29 cellular contexts compared by ENCODE assay signal in genomic region chr7:129797224-129797789, GRCh38.
DNase-seq lines count a peak whose midpoint lies in the region; ATAC-seq and TF ChIP-seq lines count a peak whose summit lies in the region.
"Had no signal": no experiment of that assay in that cellular context is flagged by ENCODE, and none has a peak within 500 bp of the region (broad histone marks: within the 10 kb centered on the region; RNA-seq: fewer than 3 reads in every experiment).

No MANE protein-coding gene starts in this region.

- CTCF ChIA-PET in activated CD8-positive, alpha-beta T cell treated with anti-CD3 and anti-CD28 coated beads for 36 hours (lab: Charles Lee): no interaction called here

- ATAC-seq in natural killer cell treated with Interleukin-12 subunit alpha and Interleukin-12 subunit beta and Interleukin-15 and Interleukin-18, amount 100 ng/mL, for 72 hours: no peak
- no peak for ATAC-seq in natural killer cell
- no peak for ATAC-seq in aorta (ENCODE audit: low FRiP score)
- no peak for ATAC-seq in activated CD8-positive, alpha-beta T cell treated with anti-CD3 and anti-CD28 coated beads for 36 hours
- ATAC-seq: A549; PC-3; stimulated activated memory B cell treated with anti-CD40 and anti-IgM and Interleukin-4, amounts not matched to agents 10 μg/mL and 1 μg/mL and 100 μg/mL, for 72 hours had no signal

- POLR2A ChIA-PET in activated CD8-positive, alpha-beta T cell treated with anti-CD3 and anti-CD28 coated beads for 36 hours (lab: Charles Lee): no interaction called here

- H3K27ac ChIP-seq in SJCRH30 (no peak overlapping the region), aorta (ENCODE audit: low read depth in 1 of 2, low read length in 2 of 2) (no peak overlapping the region)
- H3K27ac ChIP-seq: A549, breast epithelium, HL-60, left ventricle myocardium inferior, transverse colon had no signal

- H3K27me3 Mint-ChIP-seq in natural killer cell treated with Interleukin-12 subunit alpha and Interleukin-12 subunit beta and Interleukin-15 and Interleukin-18, amount 100 ng/mL, for 72 hours: peaks cover 0 to 4% of the 10 kb centered on the region in 2 donors
- H3K27me3 Mint-ChIP-seq in natural killer cell (ENCODE audit: low read depth in 2 of 2): peaks cover 0 to 5% of the 10 kb centered on the region in 2 donors
- H3K27me3 Mint-ChIP-seq in activated CD8-positive, alpha-beta T cell treated with anti-CD3 and anti-CD28 coated beads for 36 hours: no peaks in the 10 kb centered on the region

- H3K36me3 ChIP-seq in SJCRH30: no peaks in the 10 kb centered on the region
- no peaks in the 10 kb centered on the region for H3K36me3 ChIP-seq in aorta (ENCODE audit: control insufficient read depth in 1 of 2, insufficient read depth in 2 of 2, low read length in 1 of 2)
- H3K36me3 ChIP-seq: breast epithelium, left ventricle myocardium inferior, transverse colon had no signal

- no peak overlapping the region for H3K27ac Mint-ChIP-seq in natural killer cell treated with Interleukin-12 subunit alpha and Interleukin-12 subunit beta and Interleukin-15 and Interleukin-18, amount 100 ng/mL, for 72 hours
- H3K27ac Mint-ChIP-seq in natural killer cell: no peak overlapping the region
- no peak overlapping the region for H3K27ac Mint-ChIP-seq in activated CD8-positive, alpha-beta T cell treated with anti-CD3 and anti-CD28 coated beads for 36 hours
- H3K27ac Mint-ChIP-seq: activated naive CD4-positive, alpha-beta T cell treated with anti-CD3 and anti-CD28 coated beads, Interleukin-2, amount 50 U/mL, for 24 hours; activated T-helper 2 cell treated with anti-CD3 and anti-CD28 coated beads, Interferon-gamma antibody, Interleukin-2, Interleukin-4, amounts not matched to agents 10 μg/mL and 5 μg/mL and 100 μg/mL, durations not matched to agents 14 hours and 24 hours and 36 hours; CD4-positive, CD25-positive, alpha-beta regulatory T cell; stimulated activated memory B cell treated with anti-CD40 and anti-IgM and Interleukin-4, amounts not matched to agents 10 μg/mL and 1 μg/mL and 100 μg/mL, for 72 hours had no signal

- no peak overlapping the region for H3K4me3 Mint-ChIP-seq in natural killer cell treated with Interleukin-12 subunit alpha and Interleukin-12 subunit beta and Interleukin-15 and Interleukin-18, amount 100 ng/mL, for 72 hours
- H3K4me3 Mint-ChIP-seq in natural killer cell: no peak overlapping the region
- no peak overlapping the region for H3K4me3 Mint-ChIP-seq in activated CD8-positive, alpha-beta T cell treated with anti-CD3 and anti-CD28 coated beads for 36 hours
- H3K4me3 Mint-ChIP-seq: activated naive CD4-positive, alpha-beta T cell treated with anti-CD3 and anti-CD28 coated beads, Interleukin-2, amount 50 U/mL, for 24 hours; CD4-positive, CD25-positive, alpha-beta regulatory T cell; stimulated activated memory B cell treated with anti-CD40 and anti-IgM and Interleukin-4, amounts not matched to agents 10 μg/mL and 1 μg/mL and 100 μg/mL, for 72 hours had no signal

- H3K36me3 Mint-ChIP-seq in natural killer cell treated with Interleukin-12 subunit alpha and Interleukin-12 subunit beta and Interleukin-15 and Interleukin-18, amount 100 ng/mL, for 72 hours: no peaks in the 10 kb centered on the region
- no peaks in the 10 kb centered on the region for H3K36me3 Mint-ChIP-seq in natural killer cell
- no peaks in the 10 kb centered on the region for H3K36me3 Mint-ChIP-seq in activated CD8-positive, alpha-beta T cell treated with anti-CD3 and anti-CD28 coated beads for 36 hours (ENCODE audit: low read depth)
- H3K36me3 Mint-ChIP-seq: activated naive CD4-positive, alpha-beta T cell treated with anti-CD3 and anti-CD28 coated beads, Interleukin-2, amount 50 U/mL, for 24 hours; CD4-positive, CD25-positive, alpha-beta regulatory T cell; stimulated activated memory B cell treated with anti-CD40 and anti-IgM and Interleukin-4, amounts not matched to agents 10 μg/mL and 1 μg/mL and 100 μg/mL, for 72 hours had no signal

- 60 to 69% methylated on average over 7 of the region's 7 CpGs for WGBS in aorta, 2 donors

- H3K9me3 ChIP-seq in SJCRH30 (replicated peaks) (no peaks in the 10 kb centered on the region), aorta (ENCODE audit: control insufficient read depth, low read length) (no peaks in the 10 kb centered on the region)
- H3K9me3 ChIP-seq: A549, breast epithelium, left ventricle myocardium inferior, transverse colon had no signal

- no peaks in the 10 kb centered on the region for H3K4me1 Mint-ChIP-seq in natural killer cell treated with Interleukin-12 subunit alpha and Interleukin-12 subunit beta and Interleukin-15 and Interleukin-18, amount 100 ng/mL, for 72 hours (ENCODE audit: low read depth in 2 of 2)
- H3K4me1 Mint-ChIP-seq in natural killer cell: no peaks in the 10 kb centered on the region
- H3K4me1 Mint-ChIP-seq in activated CD8-positive, alpha-beta T cell treated with anti-CD3 and anti-CD28 coated beads for 36 hours (ENCODE audit: low read depth): no peaks in the 10 kb centered on the region
- H3K4me1 Mint-ChIP-seq: activated naive CD4-positive, alpha-beta T cell treated with anti-CD3 and anti-CD28 coated beads, Interleukin-2, amount 50 U/mL, for 24 hours; CD4-positive, CD25-positive, alpha-beta regulatory T cell; stimulated activated memory B cell treated with anti-CD40 and anti-IgM and Interleukin-4, amounts not matched to agents 10 μg/mL and 1 μg/mL and 100 μg/mL, for 72 hours had no signal

- H3K27me3 ChIP-seq in SJCRH30 (no peaks in the 10 kb centered on the region), aorta (ENCODE audit: control insufficient read depth in 1 of 2, insufficient read depth in 2 of 2, low read length in 1 of 2) (no peaks in the 10 kb centered on the region)
- H3K27me3 ChIP-seq: breast epithelium had no signal

- intact Hi-C loops in natural killer cell (cut with micrococcal nuclease): no loop called here
- intact Hi-C loops in aorta (cut with DNase I): no loop called here
- intact Hi-C loops in activated CD8-positive, alpha-beta T cell treated with anti-CD3 and anti-CD28 coated beads for 36 hours (cut with micrococcal nuclease): no loop called here

- H3K4me1 ChIP-seq in SJCRH30 (peaks cover 10% of the 10 kb centered on the region; the same call in 1 of the 2 replicates), aorta (ENCODE audit: control insufficient read depth in 1 of 2, insufficient read depth in 2 of 2, low read length in 2 of 2) (no peaks in the 10 kb centered on the region)
- H3K4me1 ChIP-seq: A549, breast epithelium, left ventricle myocardium inferior, transverse colon had no signal

- DNase-seq in natural killer cell treated with Interleukin-12 subunit alpha and Interleukin-12 subunit beta and Interleukin-15 and Interleukin-18, amount 100 ng/mL, for 72 hours (ENCODE audit: low spot score): peak; percentile 34
- DNase-seq in natural killer cell: no peak
- peak; percentile 61 to 82 for DNase-seq in SJCRH30
- DNase-seq in iPS-NIHi11 (ENCODE audit: low spot score): peak; percentile 70
- peak; percentile 5 to 30 for DNase-seq in aorta
- no peak for DNase-seq in stimulated activated CD4-positive, alpha-beta T cell treated with anti-CD3 and anti-CD28 coated beads, Interleukin-15, amount 100 ng/mL, for 24 hours
- DNase-seq in activated CD8-positive, alpha-beta T cell treated with anti-CD3 and anti-CD28 coated beads for 36 hours: no peak
- DNase-seq in foreskin fibroblast: no peak
- DNase-seq: AML-193; amniotic stem cell; Calu3; CD4-positive, CD25-positive, alpha-beta regulatory T cell; effector CD4-positive, alpha-beta T cell; GOT3; Kasumi-1; left ventricle myocardium inferior; NCI-H1417; NCI-H2081 treated with DMSO at 0.1 percent for 48 hours; NCI-H510A; NK-92 treated with Interleukin-12 subunit alpha and Interleukin-12 subunit beta, amount 100 ng/mL, for 24 hours; PC-3; T-helper 2 cell; transverse colon had no signal

- H3K4me3 ChIP-seq in SJCRH30: peak overlapping the region; percentile 50
- no peak overlapping the region for H3K4me3 ChIP-seq in aorta (ENCODE audit: low read length in 2 of 2)
- H3K4me3 ChIP-seq in foreskin fibroblast (ENCODE audit: low read depth in 1 of 2, low read length in 2 of 2): no peak overlapping the region
- H3K4me3 ChIP-seq: A549, breast epithelium, left ventricle myocardium inferior, transverse colon had no signal

- no peaks in the 10 kb centered on the region for H3K9me3 Mint-ChIP-seq in natural killer cell treated with Interleukin-12 subunit alpha and Interleukin-12 subunit beta and Interleukin-15 and Interleukin-18, amount 100 ng/mL, for 72 hours
- H3K9me3 Mint-ChIP-seq in natural killer cell: no peaks in the 10 kb centered on the region
- no peaks in the 10 kb centered on the region for H3K9me3 Mint-ChIP-seq in activated CD8-positive, alpha-beta T cell treated with anti-CD3 and anti-CD28 coated beads for 36 hours
- H3K9me3 Mint-ChIP-seq: activated naive CD4-positive, alpha-beta T cell treated with anti-CD3 and anti-CD28 coated beads, Interleukin-2, amount 50 U/mL, for 24 hours; activated T-helper 2 cell treated with anti-CD3 and anti-CD28 coated beads, Interferon-gamma antibody, Interleukin-2, Interleukin-4, amounts not matched to agents 10 μg/mL and 5 μg/mL and 100 μg/mL, durations not matched to agents 14 hours and 24 hours and 36 hours; stimulated activated memory B cell treated with anti-CD40 and anti-IgM and Interleukin-4, amounts not matched to agents 10 μg/mL and 1 μg/mL and 100 μg/mL, for 72 hours had no signal

- TF ChIP-seq CTCF in natural killer cell (IDR thresholded peaks at IDR 0.05) (no peak), foreskin fibroblast (IDR thresholded peaks at IDR 0.05; ENCODE audit: low read depth, low read length) (no peak)
- no peak for TF ChIP-seq CTCF in activated CD8-positive, alpha-beta T cell treated with anti-CD3 and anti-CD28 coated beads for 36 hours (IDR thresholded peaks at IDR 0.05)

Comparison
In these comparisons a context has a peak if more than half of its experiments do, and no peak if none do; other contexts are left out.
1. DNase-seq: peak in natural killer cell treated with Interleukin-12 subunit alpha and Interleukin-12 subunit beta and Interleukin-15 and Interleukin-18, amount 100 ng/mL, for 72 hours (single experiment), SJCRH30 (2 of 2), iPS-NIHi11 (single experiment) and aorta (2 of 2); none in natural killer cell (single experiment), stimulated activated CD4-positive, alpha-beta T cell treated with anti-CD3 and anti-CD28 coated beads, Interleukin-15, amount 100 ng/mL, for 24 hours (single experiment), activated CD8-positive, alpha-beta T cell treated with anti-CD3 and anti-CD28 coated beads for 36 hours (single experiment) and foreskin fibroblast (0 of 2).